8 cellular contexts compared by ENCODE assay signal in genomic region chr12:96196781-96197180, GRCh38. TPM values are rescaled to one million over a fixed set of nuclear protein-coding genes. Genes with fewer than 3 reads are reported as not detected.
A peak's percentile ranks its signal among the peaks of the same experiment; 100 is the strongest.
DNase-seq lines count a peak whose midpoint lies in the region; ATAC-seq and TF ChIP-seq lines count a peak whose summit lies in the region.

No MANE protein-coding gene starts in this region.

- H3K36me3 Mint-ChIP-seq in naive B cell (peaks cover under 1 to 8% of the 10 kb centered on the region in 2 donors), Caco-2 (ENCODE audit: insufficient read depth, unreplicated experiment) (peaks cover 12% of the 10 kb centered on the region)

- H3K4me2 ChIP-seq in BLaER1 (peak overlapping the region; percentile 88), KMS-11 (peak overlapping the region; percentile 62)

- H3K4me3 Mint-ChIP-seq in naive B cell (peak overlapping the region in 6 of 8 donors; percentile 93 to 99 (median 96)), Caco-2 (ENCODE audit: unreplicated experiment) (no peak overlapping the region)

- intact Hi-C loops in breast epithelium (cut with DNase I; ENCODE audit: low total_unique reads) (no loop called here), Caco-2 (cut with micrococcal nuclease; ENCODE audit: unreplicated experiment) (no loop called here)

- BruUV-seq in Caco-2 (replicated peaks; lab: Mats Ljungman, UMichigan) = no TSS peak

- H3K27me3 Mint-ChIP-seq in naive B cell (no peaks in the 10 kb centered on the region), Caco-2 (ENCODE audit: insufficient read depth, unreplicated experiment) (peaks cover 15% of the 10 kb centered on the region)

- peak overlapping the region; percentile 88 for H3K4me3 ChIP-seq in BLaER1
- no peak overlapping the region for H3K4me3 ChIP-seq in KMS-11 (IDR thresholded peaks at IDR 0.05; ENCODE audit: insufficient read depth, low read depth, low read length)
- peak overlapping the region in 2 of 3 donors; percentile 34 to 83 for H3K4me3 ChIP-seq in breast epithelium
- H3K4me3 ChIP-seq in Caco-2 (ENCODE audit: low read depth, low read length) = no peak overlapping the region

- H3K4me1 ChIP-seq in BLaER1 = peaks cover 81% of the 10 kb centered on the region
- H3K4me1 ChIP-seq in KMS-11 (ENCODE audit: low read depth, poor library complexity, severe bottlenecking) = peaks cover 56% of the 10 kb centered on the region
- no peaks in the 10 kb centered on the region for H3K4me1 ChIP-seq in breast epithelium
- no peaks in the 10 kb centered on the region; the same call in 1 of the 2 replicates for H3K4me1 ChIP-seq in Caco-2

- H3K9ac ChIP-seq in BLaER1 (peak overlapping the region; percentile 92), KMS-11 (peak overlapping the region; percentile 71; the same call in 1 of the 2 replicates)

- no peak overlapping the region for H2AFZ ChIP-seq in KMS-11 (ENCODE audit: low read depth)

- H3K27ac Mint-ChIP-seq in naive B cell = peak overlapping the region in 4 of 6 donors; percentile 49 to 100 (median 78)
- no peak overlapping the region for H3K27ac Mint-ChIP-seq in Caco-2 (ENCODE audit: unreplicated experiment)

- POLR2A ChIA-PET in Caco-2 (lab: Charles Lee) = no interaction called here

- H3K27me3 ChIP-seq in BLaER1 = no peaks in the 10 kb centered on the region
- no peaks in the 10 kb centered on the region for H3K27me3 ChIP-seq in KMS-11 (ENCODE audit: insufficient read depth, low read depth)
- H3K27me3 ChIP-seq in breast epithelium = no peaks in the 10 kb centered on the region
- peaks cover 2% of the 10 kb centered on the region; the same call in 1 of the 2 replicates for H3K27me3 ChIP-seq in Caco-2 (replicated peaks; ENCODE audit: control insufficient read depth, insufficient read depth, low read length)

- H3K9me3 ChIP-seq in BLaER1 = peaks cover under 1% of the 10 kb centered on the region; the same call in 1 of the 2 replicates
- H3K9me3 ChIP-seq in breast epithelium = no peaks in the 10 kb centered on the region
- no peaks in the 10 kb centered on the region for H3K9me3 ChIP-seq in Caco-2

- H4K20me1 ChIP-seq in BLaER1 (peaks cover 8% of the 10 kb centered on the region; the same call in 1 of the 2 replicates), KMS-11 (ENCODE audit: insufficient read depth) (no peaks in the 10 kb centered on the region; the same call in 1 of the 2 replicates)

- TF ChIP-seq CTCF in KMS-11 (conservative IDR thresholded peaks at IDR 0.05; ENCODE audit: low read depth, low read length) (no peak), breast epithelium (IDR thresholded peaks at IDR 0.05) (no peak), Caco-2 (IDR thresholded peaks at IDR 0.05; ENCODE audit: insufficient read depth in 1 of 2, low read depth in 1 of 2, low read length in 1 of 2, severe bottlenecking in 1 of 2, unreplicated experiment in 1 of 2) (no peak)

- H3K27ac ChIP-seq in BLaER1 (peak overlapping the region; percentile 95), KMS-11 (peak overlapping the region; percentile 90), breast epithelium (peak overlapping the region; percentile 49 to 78)

- CTCF ChIA-PET in Caco-2 (lab: Charles Lee) = interaction anchor here (0.6 kb wide), 1 partner anchor 1338 kb away, joined by 3 read pairs; no protein-coding TSS in a partner anchor

- H3K36me3 ChIP-seq in BLaER1 (peaks cover 13% of the 10 kb centered on the region), KMS-11 (ENCODE audit: insufficient read depth) (no peaks in the 10 kb centered on the region), breast epithelium (no peaks in the 10 kb centered on the region), Caco-2 (ENCODE audit: control insufficient read depth, insufficient read depth, low read length) (no peaks in the 10 kb centered on the region)

- ATAC-seq in naive B cell (ENCODE audit: low read depth in 2 of 2) = no peak
- ATAC-seq in GM18519 (IDR thresholded peaks at IDR 0.05; ENCODE audit: low FRiP score, unreplicated experiment) = no peak
- no peak for ATAC-seq in GM18867 (IDR thresholded peaks at IDR 0.05; ENCODE audit: unreplicated experiment)

- H3K79me2 ChIP-seq in KMS-11 (ENCODE audit: insufficient read depth, low read depth) = peaks cover 60% of the 10 kb centered on the region

- TF ChIP-seq POLR2A in breast epithelium (IDR thresholded peaks at IDR 0.05) = no peak

- DNase-seq in breast epithelium (ENCODE audit: low spot score in 2 of 2) (no peak), naive B cell (no peak), Caco-2 (no peak), retina (no peak)

- H3K4me1 Mint-ChIP-seq in naive B cell = peaks cover 40 to 76% (median 55%) of the 10 kb centered on the region in 3 donors
- H3K4me1 Mint-ChIP-seq in Caco-2 (ENCODE audit: low read depth, unreplicated experiment) = peaks cover 6% of the 10 kb centered on the region

- H3K9me3 Mint-ChIP-seq in naive B cell = no peaks in the 10 kb centered on the region
- no peaks in the 10 kb centered on the region for H3K9me3 Mint-ChIP-seq in Caco-2 (ENCODE audit: unreplicated experiment)

RNA-seq across cellular contexts. Expression of gene ELK3, which starts 2.6 kb away (rescaled TPM):
- total RNA-seq in breast epithelium = 10 to 100 TPM; 13.9 to 28.5 (median 16.5) TPM
- 10 to 100 TPM; 12.1 to 20.9 (median 14.8) TPM for polyA plus RNA-seq in naive B cell (ENCODE audit: low read depth in 6 of 6)
- total RNA-seq in Caco-2 (2022) = 0.45 and 0.77 TPM in 2 replicates

Comparison
In these comparisons a context has a peak if more than half of its experiments do, and no peak if none do; other contexts are left out.
1. H3K4me3 ChIP-seq: peak in BLaER1 (single experiment) and breast epithelium (2 of 3); none in KMS-11 (single experiment) and Caco-2 (single experiment).
2. Peak in every context shown above with its lines, with median percentiles within 50 percentile points of each other: H3K27ac ChIP-seq.